In genomic region chr1:110607663-110608230, GRCh38 we compare ENCODE assay signal across 10 cellular contexts. TPM values are rescaled to one million over a fixed set of nuclear protein-coding genes. Genes with fewer than 3 reads are reported as not detected.
DNase-seq lines count a peak whose midpoint lies in the region; ATAC-seq lines count a peak whose summit lies in the region.
"Had no signal": no experiment of that assay in that cellular context is flagged by ENCODE, and none has a peak within 500 bp of the region (broad histone marks: within the 10 kb centered on the region; RNA-seq: fewer than 3 reads in every experiment).

No MANE protein-coding gene starts in this region.

- peak overlapping the region; percentile 43 for H3K4me3 Mint-ChIP-seq in activated CD4-positive, alpha-beta T cell treated with anti-CD3 and anti-CD28 coated beads for 36 hours
- H3K4me3 Mint-ChIP-seq in activated T-helper 17 cell treated with anti-CD3 and anti-CD28 coated beads, Interleukin-2, amount 50 U/mL, for 72 hours = peak overlapping the region; percentile 75
- H3K4me3 Mint-ChIP-seq in stimulated activated naive CD8-positive, alpha-beta T cell treated with anti-CD3 and anti-CD28 coated beads, Interleukin-15, amount 100 ng/mL, for 72 hours = peak overlapping the region; percentile 68 to 72

- intact Hi-C loops in activated CD4-positive, alpha-beta T cell treated with anti-CD3 and anti-CD28 coated beads for 36 hours (cut with DNase I, micrococcal nuclease) = loop anchor here in 1 of 2 experiments (10.0 kb wide), 1 partner anchor 423 kb away; no protein-coding TSS in a partner anchor

- no peaks in the 10 kb centered on the region for H3K36me3 Mint-ChIP-seq in activated CD4-positive, alpha-beta T cell treated with anti-CD3 and anti-CD28 coated beads for 36 hours (ENCODE audit: low read depth)
- no peaks in the 10 kb centered on the region for H3K36me3 Mint-ChIP-seq in activated T-helper 17 cell treated with anti-CD3 and anti-CD28 coated beads, Interleukin-2, amount 50 U/mL, for 72 hours (ENCODE audit: low read depth)

- POLR2A ChIA-PET in activated CD4-positive, alpha-beta T cell treated with anti-CD3 and anti-CD28 coated beads for 36 hours (lab: Charles Lee) = no interaction called here

- peaks cover 8% of the 10 kb centered on the region for H3K4me1 Mint-ChIP-seq in activated CD4-positive, alpha-beta T cell treated with anti-CD3 and anti-CD28 coated beads for 36 hours
- peaks cover 4% of the 10 kb centered on the region for H3K4me1 Mint-ChIP-seq in activated T-helper 17 cell treated with anti-CD3 and anti-CD28 coated beads, Interleukin-2, amount 50 U/mL, for 72 hours
- peaks cover 27% of the 10 kb centered on the region for H3K4me1 Mint-ChIP-seq in stimulated activated naive CD8-positive, alpha-beta T cell treated with anti-CD3 and anti-CD28 coated beads, Interleukin-15, amount 100 ng/mL, for 72 hours

- CTCF ChIA-PET in activated CD4-positive, alpha-beta T cell treated with anti-CD3 and anti-CD28 coated beads for 36 hours (lab: Charles Lee) = interaction anchor here (0.6 to 7.1 kb wide), 8 partner anchors 10 to 222 kb away, joined by 3 to 44 read pairs (median 12); no protein-coding TSS in a partner anchor

- no peaks in the 10 kb centered on the region for H3K27me3 ChIP-seq in layer of hippocampus (ENCODE audit: control insufficient read depth, insufficient read depth, low read length)

- peak overlapping the region; percentile 53 for H3K27ac ChIP-seq in layer of hippocampus (ENCODE audit: low read depth, low read length)

- peaks cover 48% of the 10 kb centered on the region for H3K27me3 Mint-ChIP-seq in activated CD4-positive, alpha-beta T cell treated with anti-CD3 and anti-CD28 coated beads for 36 hours
- H3K27me3 Mint-ChIP-seq in activated T-helper 17 cell treated with anti-CD3 and anti-CD28 coated beads, Interleukin-2, amount 50 U/mL, for 72 hours = peaks cover 28% of the 10 kb centered on the region
- H3K27me3 Mint-ChIP-seq in stimulated activated naive CD8-positive, alpha-beta T cell treated with anti-CD3 and anti-CD28 coated beads, Interleukin-15, amount 100 ng/mL, for 72 hours = peaks cover 78% of the 10 kb centered on the region

- DNase-seq in activated CD4-positive, alpha-beta T cell treated with anti-CD3 and anti-CD28 coated beads for 36 hours = no peak
- no peak for DNase-seq in activated CD4-positive, alpha-beta T cell treated with anti-CD3 and anti-CD28 coated beads for 4 hours
- no peak for DNase-seq in stimulated activated naive CD8-positive, alpha-beta T cell treated with anti-CD3 and anti-CD28 coated beads, Interleukin-15, amount 100 ng/mL, for 72 hours
- no peak for DNase-seq in NK-92 treated with Interleukin-12 subunit alpha and Interleukin-12 subunit beta, amount 100 ng/mL, for 24 hours (lab: John Stamatoyannopoulos, UW)
- DNase-seq in NCI-H524 (lab: John Stamatoyannopoulos, UW) = no peak
- DNase-seq: ACHN, NCI-H1436 had no signal

- H3K9me3 Mint-ChIP-seq in activated CD4-positive, alpha-beta T cell treated with anti-CD3 and anti-CD28 coated beads for 36 hours (ENCODE audit: low read depth) = no peaks in the 10 kb centered on the region
- no peaks in the 10 kb centered on the region for H3K9me3 Mint-ChIP-seq in activated T-helper 17 cell treated with anti-CD3 and anti-CD28 coated beads, Interleukin-2, amount 50 U/mL, for 72 hours
- H3K9me3 Mint-ChIP-seq in stimulated activated naive CD8-positive, alpha-beta T cell treated with anti-CD3 and anti-CD28 coated beads, Interleukin-15, amount 100 ng/mL, for 72 hours = no peaks in the 10 kb centered on the region

- no peak for ATAC-seq in activated CD4-positive, alpha-beta T cell treated with anti-CD3 and anti-CD28 coated beads for 36 hours
- ATAC-seq in activated T-helper 17 cell treated with anti-CD3 and anti-CD28 coated beads, Interleukin-2, amount 50 U/mL, for 72 hours (replicated peaks) = peak; percentile 10
- no peak for ATAC-seq in stimulated activated naive CD8-positive, alpha-beta T cell treated with anti-CD3 and anti-CD28 coated beads, Interleukin-15, amount 100 ng/mL, for 72 hours
- ATAC-seq in HG02571 (IDR thresholded peaks at IDR 0.05; ENCODE audit: unreplicated experiment) = no peak

- no peak overlapping the region for H3K27ac Mint-ChIP-seq in activated CD4-positive, alpha-beta T cell treated with anti-CD3 and anti-CD28 coated beads for 36 hours
- H3K27ac Mint-ChIP-seq in activated T-helper 17 cell treated with anti-CD3 and anti-CD28 coated beads, Interleukin-2, amount 50 U/mL, for 72 hours = no peak overlapping the region
- no peak overlapping the region for H3K27ac Mint-ChIP-seq in stimulated activated naive CD8-positive, alpha-beta T cell treated with anti-CD3 and anti-CD28 coated beads, Interleukin-15, amount 100 ng/mL, for 72 hours

RNA-seq across cellular contexts. Expression of gene KCNA2, which starts 1.6 kb away (rescaled TPM):
- total RNA-seq in activated CD4-positive, alpha-beta T cell treated with anti-CD3 and anti-CD28 coated beads for 36 hours = under 1 TPM; 0.25 to 0.37 TPM
- 1 to 10 TPM; 1.6 to 4.7 TPM for total RNA-seq in activated T-helper 17 cell treated with anti-CD3 and anti-CD28 coated beads, Interleukin-2, amount 50 U/mL, for 72 hours
